8 cellular contexts compared by ENCODE assay signal in genomic region chr5:150155258-150156032, GRCh38. TPM values are rescaled to one million over a fixed set of nuclear protein-coding genes. Genes with fewer than 3 reads are reported as not detected.
A peak's percentile ranks its signal among the peaks of the same experiment; 100 is the strongest.
DNase-seq lines count a peak whose midpoint lies in the region; ATAC-seq, FAIRE-seq and TF ChIP-seq lines count a peak whose summit lies in the region.

Gene PDGFRB (minus strand): TSS chr5:150155845. CDS start chr5:150137047, 18,798 bp downstream.

- peak; percentile 53 for FAIRE-seq in GM12892 (lab: Jason Lieb, UNC)

- no peak within 1 kb of the TSS for H3K4me3 ChIP-seq in mucosa of descending colon

- no peaks in the 10 kb centered on the region for H3K36me3 Mint-ChIP-seq in stimulated activated naive B cell treated with anti-CD40 and anti-IgM and Interleukin-4, amounts not matched to agents 10 μg/mL and 1 μg/mL and 100 μg/mL, for 72 hours

- H3K27ac Mint-ChIP-seq in stimulated activated naive B cell treated with anti-CD40 and anti-IgM and Interleukin-4, amounts not matched to agents 10 μg/mL and 1 μg/mL and 100 μg/mL, for 72 hours, result peak within 1 kb of the TSS; percentile 94

- H3K9me3 Mint-ChIP-seq in stimulated activated naive B cell treated with anti-CD40 and anti-IgM and Interleukin-4, amounts not matched to agents 10 μg/mL and 1 μg/mL and 100 μg/mL, for 72 hours, result no peaks in the 10 kb centered on the region

- H3K36me3 ChIP-seq in mucosa of descending colon (ENCODE audit: low read depth), result no peaks in the 10 kb centered on the region

- no peak for TF ChIP-seq CTCF in mucosa of descending colon (IDR thresholded peaks at IDR 0.05)

- H3K4me1 ChIP-seq in mucosa of descending colon (ENCODE audit: low read depth), result no peaks in the 10 kb centered on the region

- TF ChIP-seq POLR2A in GM12892 (IDR thresholded peaks at IDR 0.05; ENCODE audit: low read depth, low read length) (no peak), erythroblast (IDR thresholded peaks at IDR 0.05; ENCODE audit: low read length) (no peak)

- no peaks in the 10 kb centered on the region for H3K9me3 ChIP-seq in mucosa of descending colon

- peaks cover 22 to 42% of the 10 kb centered on the region in 2 donors for H3K4me1 Mint-ChIP-seq in stimulated activated naive B cell treated with anti-CD40 and anti-IgM and Interleukin-4, amounts not matched to agents 10 μg/mL and 1 μg/mL and 100 μg/mL, for 72 hours

- intact Hi-C loops in mucosa of descending colon (cut with DNase I, micrococcal nuclease), result no loop called here

- ATAC-seq in HG03342 (IDR thresholded peaks at IDR 0.05; ENCODE audit: unreplicated experiment) (peak; percentile 52), mucosa of descending colon (peak; percentile 63), GM18873 (IDR thresholded peaks at IDR 0.05; ENCODE audit: low FRiP score, unreplicated experiment) (no peak), HG02571 (IDR thresholded peaks at IDR 0.05; ENCODE audit: unreplicated experiment) (no peak)
- ATAC-seq in stimulated activated naive B cell treated with anti-CD40 and anti-IgM and Interleukin-4, amounts not matched to agents 10 μg/mL and 1 μg/mL and 100 μg/mL, for 72 hours (replicated peaks), result peak; percentile 77 to 80

- peak; percentile 71 for DNase-seq in GM12892 (ENCODE audit: insufficient read length)
- peak; percentile 9 for DNase-seq in activated CD8-positive, alpha-beta memory T cell treated with anti-CD3 and anti-CD28 coated beads, Interleukin-2, amount 50 U/mL, for 1 hour (ENCODE audit: extremely low read depth)
- DNase-seq in erythroblast (lab: John Stamatoyannopoulos, UW), result peak; percentile 33 to 36
- peak; percentile 72 to 83 (median 74) for DNase-seq in mucosa of descending colon
- DNase-seq in stimulated activated naive B cell treated with anti-CD40 and anti-IgM and Interleukin-4, amounts not matched to agents 10 μg/mL and 1 μg/mL and 100 μg/mL, for 72 hours, result peak; percentile 40

- peaks cover 0 to 16% of the 10 kb centered on the region in 2 donors for H3K27me3 Mint-ChIP-seq in stimulated activated naive B cell treated with anti-CD40 and anti-IgM and Interleukin-4, amounts not matched to agents 10 μg/mL and 1 μg/mL and 100 μg/mL, for 72 hours

- peak within 1 kb of the TSS; percentile 93 to 96 for H3K4me3 Mint-ChIP-seq in stimulated activated naive B cell treated with anti-CD40 and anti-IgM and Interleukin-4, amounts not matched to agents 10 μg/mL and 1 μg/mL and 100 μg/mL, for 72 hours

RNA-seq across cellular contexts. Expression of gene PDGFRB, which starts in this region (rescaled TPM):
- 0.89 TPM for polyA plus RNA-seq in GM12892 (2012; ENCODE audit: missing spikeins)
- 10 to 100 TPM; 13.9 to 61.5 (median 27.1) TPM for total RNA-seq in mucosa of descending colon

Comparison
In these comparisons a context has a peak if more than half of its experiments do, and no peak if none do; other contexts are left out.
1. DNase-seq: peak in every context shown above with its lines; median percentile 74 in mucosa of descending colon; 71 in GM12892; 40 in stimulated activated naive B cell treated with anti-CD40 and anti-IgM and Interleukin-4, amounts not matched to agents 10 μg/mL and 1 μg/mL and 100 μg/mL, for 72 hours; 34 in erythroblast; 9 in activated CD8-positive, alpha-beta memory T cell treated with anti-CD3 and anti-CD28 coated beads, Interleukin-2, amount 50 U/mL, for 1 hour.
2. ATAC-seq: peak in HG03342 (single experiment), mucosa of descending colon (single experiment) and stimulated activated naive B cell treated with anti-CD40 and anti-IgM and Interleukin-4, amounts not matched to agents 10 μg/mL and 1 μg/mL and 100 μg/mL, for 72 hours (2 of 2); none in GM18873 (single experiment) and HG02571 (single experiment).